Comparison of ENCODE assay signal across 1 cellular context in the genomic region with DNA sequence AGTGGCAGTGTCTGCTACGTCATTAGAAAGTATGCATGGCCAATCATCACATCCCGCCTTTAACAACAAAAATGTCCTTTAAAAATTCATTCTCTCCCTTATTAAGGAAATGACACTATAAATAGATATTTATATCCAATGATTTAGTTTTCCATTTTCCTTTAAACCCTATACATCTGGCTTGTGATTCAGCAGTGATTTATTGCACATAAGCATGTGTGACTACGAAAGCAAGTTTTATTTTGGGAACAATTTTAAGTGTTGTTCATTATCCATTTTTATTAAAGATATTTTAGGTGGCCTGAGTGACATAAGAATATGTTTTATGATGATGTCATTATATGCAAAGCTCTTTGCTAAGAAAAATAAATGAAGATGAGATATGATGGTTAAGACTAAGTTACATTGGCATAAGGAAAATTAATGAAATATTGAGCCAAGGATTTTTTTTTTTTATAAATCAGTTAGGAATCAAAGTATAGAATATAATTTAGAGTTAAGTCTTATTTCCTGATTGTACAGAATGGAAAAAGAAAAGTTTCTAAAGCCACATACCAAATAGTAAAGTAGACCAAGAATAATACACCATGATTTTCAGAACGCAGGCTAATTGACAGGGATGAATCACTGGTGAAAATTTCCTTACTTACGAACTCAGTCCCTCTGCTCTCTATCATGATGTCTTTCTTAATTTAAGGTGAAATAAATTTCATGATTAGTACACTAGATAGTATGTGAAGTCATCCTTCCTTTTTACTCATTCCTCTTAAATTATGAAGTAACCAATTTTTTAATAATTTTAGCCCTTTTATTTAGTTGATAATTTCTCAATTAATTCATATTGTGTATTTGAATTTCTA.
TF ChIP-seq lines count a peak whose summit lies in the region.

No MANE protein-coding gene starts in this region.

TF ChIP-seq in SK-N-SH, 30 proteins besides CTCF, POLR2A, EP300 and RAD21 (continued from another document):
- TF ChIP-seq POLR2AphosphoS5 (IDR thresholded peaks at IDR 0.05; ENCODE audit: low read depth, low read length) (peak; percentile 55; the same call in 1 of the 2 replicates), FOSL2 (IDR thresholded peaks at IDR 0.05; ENCODE audit: borderline replicate concordance, low read depth) (peak; percentile 85), RXRA (IDR thresholded peaks at IDR 0.05; ENCODE audit: borderline replicate concordance, low read depth) (no peak), JUND (IDR thresholded peaks at IDR 0.05) (peak; percentile 84), NRF1 (IDR thresholded peaks at IDR 0.05; ENCODE audit: low read depth, low read length) (no peak), FOXJ3 (CRISPR knock-in tag; IDR thresholded peaks at IDR 0.05) (no peak), RFX5 (IDR thresholded peaks at IDR 0.05; ENCODE audit: low read length) (no peak), CHD2 (IDR thresholded peaks at IDR 0.05; ENCODE audit: low read length, partially characterized antibody) (no peak), MXI1 (IDR thresholded peaks at IDR 0.05; ENCODE audit: low read depth, low read length) (no peak), EZH2phosphoT487 (IDR thresholded peaks at IDR 0.05; ENCODE audit: borderline replicate concordance, low read depth) (no peak)
- TF ChIP-seq, protein P1, sequence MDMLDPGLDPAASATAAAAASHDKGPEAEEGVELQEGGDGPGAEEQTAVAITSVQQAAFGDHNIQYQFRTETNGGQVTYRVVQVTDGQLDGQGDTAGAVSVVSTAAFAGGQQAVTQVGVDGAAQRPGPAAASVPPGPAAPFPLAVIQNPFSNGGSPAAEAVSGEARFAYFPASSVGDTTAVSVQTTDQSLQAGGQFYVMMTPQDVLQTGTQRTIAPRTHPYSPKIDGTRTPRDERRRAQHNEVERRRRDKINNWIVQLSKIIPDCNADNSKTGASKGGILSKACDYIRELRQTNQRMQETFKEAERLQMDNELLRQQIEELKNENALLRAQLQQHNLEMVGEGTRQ (IDR thresholded peaks at IDR 0.05; ENCODE audit: borderline replicate concordance, low read depth, low read length), result no peak
- TF ChIP-seq, protein P2, sequence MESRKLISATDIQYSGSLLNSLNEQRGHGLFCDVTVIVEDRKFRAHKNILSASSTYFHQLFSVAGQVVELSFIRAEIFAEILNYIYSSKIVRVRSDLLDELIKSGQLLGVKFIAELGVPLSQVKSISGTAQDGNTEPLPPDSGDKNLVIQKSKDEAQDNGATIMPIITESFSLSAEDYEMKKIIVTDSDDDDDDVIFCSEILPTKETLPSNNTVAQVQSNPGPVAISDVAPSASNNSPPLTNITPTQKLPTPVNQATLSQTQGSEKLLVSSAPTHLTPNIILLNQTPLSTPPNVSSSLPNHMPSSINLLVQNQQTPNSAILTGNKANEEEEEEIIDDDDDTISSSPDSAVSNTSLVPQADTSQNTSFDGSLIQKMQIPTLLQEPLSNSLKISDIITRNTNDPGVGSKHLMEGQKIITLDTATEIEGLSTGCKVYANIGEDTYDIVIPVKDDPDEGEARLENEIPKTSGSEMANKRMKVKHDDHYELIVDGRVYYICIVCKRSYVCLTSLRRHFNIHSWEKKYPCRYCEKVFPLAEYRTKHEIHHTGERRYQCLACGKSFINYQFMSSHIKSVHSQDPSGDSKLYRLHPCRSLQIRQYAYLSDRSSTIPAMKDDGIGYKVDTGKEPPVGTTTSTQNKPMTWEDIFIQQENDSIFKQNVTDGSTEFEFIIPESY (IDR thresholded peaks at IDR 0.05; ENCODE audit: borderline replicate concordance, low read depth), result no peak
